In the genomic region with DNA sequence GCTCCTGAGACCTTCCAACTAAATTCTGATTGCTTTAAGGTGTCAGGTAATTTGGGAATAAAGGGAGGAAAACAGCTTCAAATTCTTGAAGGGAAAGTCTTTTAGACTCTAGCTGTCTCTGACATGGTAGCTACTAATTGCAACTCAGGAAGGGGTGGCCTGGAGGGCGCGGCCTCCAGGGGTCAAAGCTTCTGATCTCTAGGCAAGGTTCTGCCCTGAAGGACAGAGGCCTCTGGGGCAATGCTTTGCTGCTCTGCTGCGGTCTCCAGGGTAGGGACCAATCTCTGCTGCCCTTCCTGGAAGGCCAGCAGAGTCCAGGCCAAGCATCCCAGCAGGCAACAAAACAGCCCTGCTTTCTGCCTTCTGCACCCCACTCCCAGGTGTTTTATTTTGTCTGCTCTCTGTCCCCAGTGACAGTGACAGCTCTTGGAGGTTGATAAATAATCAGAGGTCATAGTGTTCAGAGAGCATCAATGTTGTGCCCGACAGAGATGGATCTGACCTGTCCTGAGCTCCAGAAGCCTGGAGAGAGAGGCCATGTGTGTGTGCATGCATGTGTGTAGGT, we compare ENCODE assay signal across 1 cellular context.
A peak's percentile ranks its signal among the peaks of the same experiment; 100 is the strongest.
TF ChIP-seq lines count a peak whose summit lies in the region.

No MANE protein-coding gene starts in this region.

TF ChIP-seq in liver, 16 proteins besides CTCF, POLR2A, EP300 and RAD21 (continued from another document):
- TF ChIP-seq, protein P1, sequence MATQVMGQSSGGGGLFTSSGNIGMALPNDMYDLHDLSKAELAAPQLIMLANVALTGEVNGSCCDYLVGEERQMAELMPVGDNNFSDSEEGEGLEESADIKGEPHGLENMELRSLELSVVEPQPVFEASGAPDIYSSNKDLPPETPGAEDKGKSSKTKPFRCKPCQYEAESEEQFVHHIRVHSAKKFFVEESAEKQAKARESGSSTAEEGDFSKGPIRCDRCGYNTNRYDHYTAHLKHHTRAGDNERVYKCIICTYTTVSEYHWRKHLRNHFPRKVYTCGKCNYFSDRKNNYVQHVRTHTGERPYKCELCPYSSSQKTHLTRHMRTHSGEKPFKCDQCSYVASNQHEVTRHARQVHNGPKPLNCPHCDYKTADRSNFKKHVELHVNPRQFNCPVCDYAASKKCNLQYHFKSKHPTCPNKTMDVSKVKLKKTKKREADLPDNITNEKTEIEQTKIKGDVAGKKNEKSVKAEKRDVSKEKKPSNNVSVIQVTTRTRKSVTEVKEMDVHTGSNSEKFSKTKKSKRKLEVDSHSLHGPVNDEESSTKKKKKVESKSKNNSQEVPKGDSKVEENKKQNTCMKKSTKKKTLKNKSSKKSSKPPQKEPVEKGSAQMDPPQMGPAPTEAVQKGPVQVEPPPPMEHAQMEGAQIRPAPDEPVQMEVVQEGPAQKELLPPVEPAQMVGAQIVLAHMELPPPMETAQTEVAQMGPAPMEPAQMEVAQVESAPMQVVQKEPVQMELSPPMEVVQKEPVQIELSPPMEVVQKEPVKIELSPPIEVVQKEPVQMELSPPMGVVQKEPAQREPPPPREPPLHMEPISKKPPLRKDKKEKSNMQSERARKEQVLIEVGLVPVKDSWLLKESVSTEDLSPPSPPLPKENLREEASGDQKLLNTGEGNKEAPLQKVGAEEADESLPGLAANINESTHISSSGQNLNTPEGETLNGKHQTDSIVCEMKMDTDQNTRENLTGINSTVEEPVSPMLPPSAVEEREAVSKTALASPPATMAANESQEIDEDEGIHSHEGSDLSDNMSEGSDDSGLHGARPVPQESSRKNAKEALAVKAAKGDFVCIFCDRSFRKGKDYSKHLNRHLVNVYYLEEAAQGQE (IDR thresholded peaks at IDR 0.05) = no peak
- TF ChIP-seq NR2F2 (IDR thresholded peaks at IDR 0.05) = peak; percentile 66
- TF ChIP-seq, protein P2, sequence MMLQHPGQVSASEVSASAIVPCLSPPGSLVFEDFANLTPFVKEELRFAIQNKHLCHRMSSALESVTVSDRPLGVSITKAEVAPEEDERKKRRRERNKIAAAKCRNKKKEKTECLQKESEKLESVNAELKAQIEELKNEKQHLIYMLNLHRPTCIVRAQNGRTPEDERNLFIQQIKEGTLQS (IDR thresholded peaks at IDR 0.05) = no peak
- TF ChIP-seq FOXA2 (IDR thresholded peaks at IDR 0.05) = no peak
- TF ChIP-seq MAX (IDR thresholded peaks at IDR 0.05) = no peak
- peak; percentile 45 to 47 for TF ChIP-seq RXRA (IDR thresholded peaks at IDR 0.05)
